In the genomic region with DNA sequence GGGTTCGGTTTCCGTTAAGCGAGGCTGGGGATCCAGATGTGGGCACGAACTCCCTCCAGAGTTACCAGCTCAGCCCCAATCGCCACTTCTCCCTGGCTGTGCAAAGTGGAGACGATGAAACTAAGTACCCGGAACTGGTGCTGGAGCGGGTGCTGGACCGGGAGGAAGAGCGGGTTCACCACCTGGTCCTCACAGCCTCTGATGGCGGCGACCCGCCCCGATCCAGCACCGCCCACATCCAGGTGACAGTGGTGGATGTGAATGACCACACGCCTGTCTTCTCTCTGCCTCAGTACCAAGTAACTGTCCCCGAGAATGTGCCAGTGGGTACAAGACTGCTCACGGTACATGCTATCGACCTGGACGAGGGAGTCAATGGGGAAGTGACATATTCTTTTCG, we compare ENCODE assay signal across 3 cellular contexts.
TF ChIP-seq lines count a peak whose summit lies in the region.

No MANE protein-coding gene starts in this region.

TF ChIP-seq in SK-N-SH, 30 proteins besides CTCF, POLR2A, EP300 and RAD21:
- TF ChIP-seq RFX5 (IDR thresholded peaks at IDR 0.05; ENCODE audit: low read length) (no peak), ELF1 (IDR thresholded peaks at IDR 0.05) (no peak), CHD2 (IDR thresholded peaks at IDR 0.05; ENCODE audit: low read length, partially characterized antibody) (no peak), RXRA (IDR thresholded peaks at IDR 0.05; ENCODE audit: borderline replicate concordance, low read depth) (no peak), TEAD4 (IDR thresholded peaks at IDR 0.05; ENCODE audit: borderline replicate concordance, insufficient read depth) (no peak), GABPA (IDR thresholded peaks at IDR 0.05; ENCODE audit: low read depth) (no peak), TCF12 (IDR thresholded peaks at IDR 0.05) (no peak), MEF2A (IDR thresholded peaks at IDR 0.05; ENCODE audit: borderline replicate concordance, low read depth) (no peak), NRF1 (IDR thresholded peaks at IDR 0.05; ENCODE audit: low read depth, low read length) (no peak), FOXM1 (IDR thresholded peaks at IDR 0.05; ENCODE audit: low read depth) (no peak), FOXJ3 (CRISPR knock-in tag; IDR thresholded peaks at IDR 0.05) (no peak), TAF1 (IDR thresholded peaks at IDR 0.05; ENCODE audit: borderline replicate concordance, low read depth, low read length) (no peak), NFIC (IDR thresholded peaks at IDR 0.05; ENCODE audit: borderline replicate concordance) (no peak), YY1 (IDR thresholded peaks at IDR 0.05; ENCODE audit: low read depth) (no peak)
- TF ChIP-seq, protein P1, sequence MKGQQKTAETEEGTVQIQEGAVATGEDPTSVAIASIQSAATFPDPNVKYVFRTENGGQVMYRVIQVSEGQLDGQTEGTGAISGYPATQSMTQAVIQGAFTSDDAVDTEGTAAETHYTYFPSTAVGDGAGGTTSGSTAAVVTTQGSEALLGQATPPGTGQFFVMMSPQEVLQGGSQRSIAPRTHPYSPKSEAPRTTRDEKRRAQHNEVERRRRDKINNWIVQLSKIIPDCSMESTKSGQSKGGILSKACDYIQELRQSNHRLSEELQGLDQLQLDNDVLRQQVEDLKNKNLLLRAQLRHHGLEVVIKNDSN (IDR thresholded peaks at IDR 0.05; ENCODE audit: borderline replicate concordance, low read depth): no peak
- TF ChIP-seq, protein P2, sequence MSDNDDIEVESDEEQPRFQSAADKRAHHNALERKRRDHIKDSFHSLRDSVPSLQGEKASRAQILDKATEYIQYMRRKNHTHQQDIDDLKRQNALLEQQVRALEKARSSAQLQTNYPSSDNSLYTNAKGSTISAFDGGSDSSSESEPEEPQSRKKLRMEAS (IDR thresholded peaks at IDR 0.05; ENCODE audit: low read depth): no peak
- TF ChIP-seq, protein P3, sequence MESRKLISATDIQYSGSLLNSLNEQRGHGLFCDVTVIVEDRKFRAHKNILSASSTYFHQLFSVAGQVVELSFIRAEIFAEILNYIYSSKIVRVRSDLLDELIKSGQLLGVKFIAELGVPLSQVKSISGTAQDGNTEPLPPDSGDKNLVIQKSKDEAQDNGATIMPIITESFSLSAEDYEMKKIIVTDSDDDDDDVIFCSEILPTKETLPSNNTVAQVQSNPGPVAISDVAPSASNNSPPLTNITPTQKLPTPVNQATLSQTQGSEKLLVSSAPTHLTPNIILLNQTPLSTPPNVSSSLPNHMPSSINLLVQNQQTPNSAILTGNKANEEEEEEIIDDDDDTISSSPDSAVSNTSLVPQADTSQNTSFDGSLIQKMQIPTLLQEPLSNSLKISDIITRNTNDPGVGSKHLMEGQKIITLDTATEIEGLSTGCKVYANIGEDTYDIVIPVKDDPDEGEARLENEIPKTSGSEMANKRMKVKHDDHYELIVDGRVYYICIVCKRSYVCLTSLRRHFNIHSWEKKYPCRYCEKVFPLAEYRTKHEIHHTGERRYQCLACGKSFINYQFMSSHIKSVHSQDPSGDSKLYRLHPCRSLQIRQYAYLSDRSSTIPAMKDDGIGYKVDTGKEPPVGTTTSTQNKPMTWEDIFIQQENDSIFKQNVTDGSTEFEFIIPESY (IDR thresholded peaks at IDR 0.05; ENCODE audit: borderline replicate concordance, low read depth): no peak
- TF ChIP-seq, protein P4, sequence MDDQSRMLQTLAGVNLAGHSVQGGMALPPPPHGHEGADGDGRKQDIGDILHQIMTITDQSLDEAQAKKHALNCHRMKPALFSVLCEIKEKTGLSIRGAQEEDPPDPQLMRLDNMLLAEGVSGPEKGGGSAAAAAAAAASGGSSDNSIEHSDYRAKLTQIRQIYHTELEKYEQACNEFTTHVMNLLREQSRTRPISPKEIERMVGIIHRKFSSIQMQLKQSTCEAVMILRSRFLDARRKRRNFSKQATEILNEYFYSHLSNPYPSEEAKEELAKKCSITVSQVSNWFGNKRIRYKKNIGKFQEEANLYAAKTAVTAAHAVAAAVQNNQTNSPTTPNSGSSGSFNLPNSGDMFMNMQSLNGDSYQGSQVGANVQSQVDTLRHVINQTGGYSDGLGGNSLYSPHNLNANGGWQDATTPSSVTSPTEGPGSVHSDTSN (IDR thresholded peaks at IDR 0.05): no peak
TF ChIP-seq in SK-N-SH: peak in this region for 0.

TF ChIP-seq in SK-N-SH treated with all-trans-retinoic acid at 6 μM for 48 hours, 23 proteins besides CTCF, POLR2A, EP300 and RAD21:
- TF ChIP-seq ZNF70 (CRISPR knock-in tag; IDR thresholded peaks at IDR 0.05) (no peak), ISL1 (CRISPR knock-in tag; IDR thresholded peaks at IDR 0.05) (no peak), BACH2 (CRISPR knock-in tag; IDR thresholded peaks at IDR 0.05; ENCODE audit: borderline replicate concordance) (no peak), ARNTL (CRISPR knock-in tag; IDR thresholded peaks at IDR 0.05; ENCODE audit: borderline replicate concordance, low read depth) (no peak), ZFP30 (CRISPR knock-in tag; IDR thresholded peaks at IDR 0.05) (no peak), CSDC2 (CRISPR knock-in tag; IDR thresholded peaks at IDR 0.05) (no peak), GLIS3 (CRISPR knock-in tag; IDR thresholded peaks at IDR 0.05) (no peak)
- TF ChIP-seq, protein P5, sequence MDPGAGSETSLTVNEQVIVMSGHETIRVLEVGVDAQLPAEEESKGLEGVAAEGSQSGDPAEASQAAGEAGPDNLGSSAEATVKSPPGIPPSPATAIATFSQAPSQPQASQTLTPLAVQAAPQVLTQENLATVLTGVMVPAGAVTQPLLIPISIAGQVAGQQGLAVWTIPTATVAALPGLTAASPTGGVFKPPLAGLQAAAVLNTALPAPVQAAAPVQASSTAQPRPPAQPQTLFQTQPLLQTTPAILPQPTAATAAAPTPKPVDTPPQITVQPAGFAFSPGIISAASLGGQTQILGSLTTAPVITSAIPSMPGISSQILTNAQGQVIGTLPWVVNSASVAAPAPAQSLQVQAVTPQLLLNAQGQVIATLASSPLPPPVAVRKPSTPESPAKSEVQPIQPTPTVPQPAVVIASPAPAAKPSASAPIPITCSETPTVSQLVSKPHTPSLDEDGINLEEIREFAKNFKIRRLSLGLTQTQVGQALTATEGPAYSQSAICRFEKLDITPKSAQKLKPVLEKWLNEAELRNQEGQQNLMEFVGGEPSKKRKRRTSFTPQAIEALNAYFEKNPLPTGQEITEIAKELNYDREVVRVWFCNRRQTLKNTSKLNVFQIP (CRISPR knock-in tag; IDR thresholded peaks at IDR 0.05; ENCODE audit: borderline replicate concordance, low read depth): no peak
- TF ChIP-seq, protein P6, sequence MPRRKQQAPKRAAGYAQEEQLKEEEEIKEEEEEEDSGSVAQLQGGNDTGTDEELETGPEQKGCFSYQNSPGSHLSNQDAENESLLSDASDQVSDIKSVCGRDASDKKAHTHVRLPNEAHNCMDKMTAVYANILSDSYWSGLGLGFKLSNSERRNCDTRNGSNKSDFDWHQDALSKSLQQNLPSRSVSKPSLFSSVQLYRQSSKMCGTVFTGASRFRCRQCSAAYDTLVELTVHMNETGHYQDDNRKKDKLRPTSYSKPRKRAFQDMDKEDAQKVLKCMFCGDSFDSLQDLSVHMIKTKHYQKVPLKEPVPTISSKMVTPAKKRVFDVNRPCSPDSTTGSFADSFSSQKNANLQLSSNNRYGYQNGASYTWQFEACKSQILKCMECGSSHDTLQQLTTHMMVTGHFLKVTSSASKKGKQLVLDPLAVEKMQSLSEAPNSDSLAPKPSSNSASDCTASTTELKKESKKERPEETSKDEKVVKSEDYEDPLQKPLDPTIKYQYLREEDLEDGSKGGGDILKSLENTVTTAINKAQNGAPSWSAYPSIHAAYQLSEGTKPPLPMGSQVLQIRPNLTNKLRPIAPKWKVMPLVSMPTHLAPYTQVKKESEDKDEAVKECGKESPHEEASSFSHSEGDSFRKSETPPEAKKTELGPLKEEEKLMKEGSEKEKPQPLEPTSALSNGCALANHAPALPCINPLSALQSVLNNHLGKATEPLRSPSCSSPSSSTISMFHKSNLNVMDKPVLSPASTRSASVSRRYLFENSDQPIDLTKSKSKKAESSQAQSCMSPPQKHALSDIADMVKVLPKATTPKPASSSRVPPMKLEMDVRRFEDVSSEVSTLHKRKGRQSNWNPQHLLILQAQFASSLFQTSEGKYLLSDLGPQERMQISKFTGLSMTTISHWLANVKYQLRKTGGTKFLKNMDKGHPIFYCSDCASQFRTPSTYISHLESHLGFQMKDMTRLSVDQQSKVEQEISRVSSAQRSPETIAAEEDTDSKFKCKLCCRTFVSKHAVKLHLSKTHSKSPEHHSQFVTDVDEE (CRISPR knock-in tag; IDR thresholded peaks at IDR 0.05): no peak

TF ChIP-seq in endothelial cell of umbilical vein, 7 proteins besides CTCF, POLR2A, EP300 and RAD21:
- TF ChIP-seq EZH2 (IDR thresholded peaks at IDR 0.05; ENCODE audit: borderline replicate concordance, low read depth, low read length, severe bottlenecking) (peak; percentile 58), JUN (IDR thresholded peaks at IDR 0.05; ENCODE audit: borderline replicate concordance, insufficient read depth, insufficient read length, low read depth) (no peak)
